ENCODE assay signal across 16 cellular contexts in genomic region chr5:134069553-134069952, GRCh38. TPM values are rescaled to one million over a fixed set of nuclear protein-coding genes. Genes with fewer than 3 reads are reported as not detected.
DNase-seq lines count a peak whose midpoint lies in the region; ATAC-seq, FAIRE-seq and TF ChIP-seq lines count a peak whose summit lies in the region.
"Had no signal": no experiment of that assay in that cellular context is flagged by ENCODE, and none has a peak within 500 bp of the region (broad histone marks: within the 10 kb centered on the region; RNA-seq: fewer than 3 reads in every experiment).

No MANE protein-coding gene starts in this region.

- H3K4me1 Mint-ChIP-seq in activated CD4-positive, alpha-beta memory T cell treated with anti-CD3 and anti-CD28 coated beads for 36 hours (ENCODE audit: low read depth), result peaks cover 58% of the 10 kb centered on the region
- peaks cover 13% of the 10 kb centered on the region for H3K4me1 Mint-ChIP-seq in activated CD4-positive, alpha-beta memory T cell treated with anti-CD3 and anti-CD28 coated beads, Interleukin-2, amount 10 ng/mL, durations not matched to agents 7 days and 5 days
- peaks cover 65% of the 10 kb centered on the region for H3K4me1 Mint-ChIP-seq in CD4-positive, alpha-beta T cell (ENCODE audit: low read depth)
- H3K4me1 Mint-ChIP-seq in T-cell, result peaks cover 62 to 68% (median 64%) of the 10 kb centered on the region in 3 donors

- no peaks in the 10 kb centered on the region for H3K79me1 ChIP-seq in H1 (ENCODE audit: low read depth, low read length)

- no peak for DNase-seq in activated CD4-positive, alpha-beta memory T cell treated with anti-CD3 and anti-CD28 coated beads for 36 hours
- no peak for DNase-seq in activated CD4-positive, alpha-beta memory T cell treated with anti-CD3 and anti-CD28 coated beads, Interleukin-2, amount 10 ng/mL, durations not matched to agents 7 days and 5 days
- DNase-seq in CD4-positive, alpha-beta T cell, result no peak
- DNase-seq in T-cell, result no peak
- no peak for DNase-seq in H1 (ENCODE audit: low read depth in 1 of 2, low spot score in 2 of 2)
- no peak for DNase-seq in AG20443 (ENCODE audit: low spot score)
- DNase-seq in OCI-M2 (lab: John Stamatoyannopoulos, UW; ENCODE audit: unreplicated experiment), result no peak
- DNase-seq: DMS 273 treated with DMSO at 0.1 percent for 48 hours, NCI-H1417 treated with DMSO at 0.1 percent for 48 hours, NCI-H2029, NCI-H510A, NCI-H82, Peyer's patch, Right ventricle myocardium superior had no signal

- H3K27ac ChIP-seq in CD4-positive, alpha-beta T cell (ENCODE audit: low read depth, low read length), result no peak overlapping the region
- no peak overlapping the region for H3K27ac ChIP-seq in H1 (ENCODE audit: low read depth, low read length)
- H3K27ac ChIP-seq: Peyer's patch had no signal

- H3K36me3 Mint-ChIP-seq in activated CD4-positive, alpha-beta memory T cell treated with anti-CD3 and anti-CD28 coated beads for 36 hours, result no peaks in the 10 kb centered on the region
- no peaks in the 10 kb centered on the region for H3K36me3 Mint-ChIP-seq in activated CD4-positive, alpha-beta memory T cell treated with anti-CD3 and anti-CD28 coated beads, Interleukin-2, amount 10 ng/mL, durations not matched to agents 7 days and 5 days (ENCODE audit: low read depth)
- H3K36me3 Mint-ChIP-seq in CD4-positive, alpha-beta T cell (ENCODE audit: low read depth), result no peaks in the 10 kb centered on the region
- H3K36me3 Mint-ChIP-seq in T-cell, result no peaks in the 10 kb centered on the region

- H3K4me1 ChIP-seq in H1 (replicated peaks in 1 of 4; ENCODE audit: control insufficient read depth in 3 of 4, insufficient read depth in 4 of 4, low read length in 3 of 4), result peaks cover 0 to 7% (median 2%) of the 10 kb centered on the region in 4 experiments; a peak in 4 of 7 replicates

- TF ChIP-seq RAD21 in H1 (IDR thresholded peaks at IDR 0.05 in 1 of 2, conservative IDR thresholded peaks at IDR 0.05 in 1 of 2; ENCODE audit: low read depth in 2 of 2, low read length in 2 of 2), result no peak

- no peaks in the 10 kb centered on the region for H4K20me1 ChIP-seq in H1 (replicated peaks in 1 of 2; ENCODE audit: control insufficient read depth in 1 of 2, insufficient read depth in 2 of 2, low read length in 2 of 2)

- CTCF ChIA-PET in activated CD4-positive, alpha-beta memory T cell treated with anti-CD3 and anti-CD28 coated beads for 36 hours (lab: Charles Lee), result interaction anchor here (0.7 to 11.9 kb wide), 6 partner anchors 17 to 71 kb away, joined by 3 to 101 read pairs (median 9); no protein-coding TSS in a partner anchor
- CTCF ChIA-PET in activated CD4-positive, alpha-beta memory T cell treated with anti-CD3 and anti-CD28 coated beads, Interleukin-2, amount 10 ng/mL, durations not matched to agents 7 days and 5 days (lab: Charles Lee), result interaction anchor here (1.4 to 2.3 kb wide), 2 partner anchors 30 to 31 kb away, joined by 3 to 7 read pairs; no protein-coding TSS in a partner anchor
- CTCF ChIA-PET in CD4-positive, alpha-beta T cell (lab: Charles Lee), result interaction anchor here (0.6 to 1.3 kb wide), 4 partner anchors 30 to 32 kb away, joined by 3 to 14 read pairs (median 4); no protein-coding TSS in a partner anchor
- CTCF ChIA-PET in T-cell (lab: Charles Lee), result interaction anchor here (0.6 to 1.2 kb wide), 4 partner anchors 29 to 66 kb away, joined by 3 to 4 read pairs (median 3); no protein-coding TSS in a partner anchor
- CTCF ChIA-PET in H1 (lab: Charles Lee; ENCODE audit: partially characterized antibody), result interaction anchor here (0.6 to 2.5 kb wide), 6 partner anchors 8 to 63 kb away, joined by 3 to 14 read pairs (median 4); no protein-coding TSS in a partner anchor

- no peaks in the 10 kb centered on the region for H3K79me2 ChIP-seq in H1 (ENCODE audit: control insufficient read depth in 1 of 2, insufficient read depth in 2 of 2, low read length in 2 of 2)

- H3K23me2 ChIP-seq in H1 (ENCODE audit: low read depth, low read length), result peaks cover 6% of the 10 kb centered on the region; the same call in 1 of the 2 replicates

- H2AFZ ChIP-seq in H1 (ENCODE audit: low read length), result no peak overlapping the region

- H2AK5ac ChIP-seq in H1 (ENCODE audit: low read depth, low read length), result no peak overlapping the region

- H3K23ac ChIP-seq in H1 (ENCODE audit: insufficient read length), result no peak overlapping the region

- TF ChIP-seq CTCF in CD4-positive, alpha-beta T cell (IDR thresholded peaks at IDR 0.05), result no peak
- no peak for TF ChIP-seq CTCF in H1 (IDR thresholded peaks at IDR 0.05; ENCODE audit: control extremely low read depth in 1 of 3, insufficient read depth in 1 of 3, low read depth in 1 of 3, low read length in 3 of 3)

- no peak for TF ChIP-seq POLR2A in H1 (IDR thresholded peaks at IDR 0.05; ENCODE audit: control extremely low read depth in 1 of 2, low read depth in 2 of 2, low read length in 2 of 2)

- no peak overlapping the region for H4K5ac ChIP-seq in H1 (ENCODE audit: insufficient read length, low read depth, low read length)

- H3K9me3 ChIP-seq in CD4-positive, alpha-beta T cell (ENCODE audit: control insufficient read depth, low read length), result no peaks in the 10 kb centered on the region
- H3K9me3 ChIP-seq in H1 (ENCODE audit: insufficient read depth in 2 of 2, low read depth in 1 of 2, low read length in 1 of 2), result no peaks in the 10 kb centered on the region
- H3K9me3 ChIP-seq: A549, Peyer's patch had no signal

- H3K4ac ChIP-seq in H1 (replicated peaks; ENCODE audit: insufficient read length, low read depth, low read length), result no peak overlapping the region

- H3K4me2 ChIP-seq in H1 (ENCODE audit: insufficient read depth in 1 of 2, low read depth in 2 of 2, low read length in 2 of 2), result no peak overlapping the region

- H3K9ac ChIP-seq in H1 (replicated peaks in 1 of 4; ENCODE audit: extremely low read depth in 1 of 4, low read depth in 3 of 4, low read length in 3 of 4), result no peak overlapping the region

- no peaks in the 10 kb centered on the region for H3K9me3 Mint-ChIP-seq in activated CD4-positive, alpha-beta memory T cell treated with anti-CD3 and anti-CD28 coated beads for 36 hours
- H3K9me3 Mint-ChIP-seq in activated CD4-positive, alpha-beta memory T cell treated with anti-CD3 and anti-CD28 coated beads, Interleukin-2, amount 10 ng/mL, durations not matched to agents 7 days and 5 days, result no peaks in the 10 kb centered on the region
- no peaks in the 10 kb centered on the region for H3K9me3 Mint-ChIP-seq in CD4-positive, alpha-beta T cell
- no peaks in the 10 kb centered on the region for H3K9me3 Mint-ChIP-seq in T-cell

- no peaks in the 10 kb centered on the region for H3K27me3 Mint-ChIP-seq in activated CD4-positive, alpha-beta memory T cell treated with anti-CD3 and anti-CD28 coated beads for 36 hours
- H3K27me3 Mint-ChIP-seq in activated CD4-positive, alpha-beta memory T cell treated with anti-CD3 and anti-CD28 coated beads, Interleukin-2, amount 10 ng/mL, durations not matched to agents 7 days and 5 days, result peaks cover 55% of the 10 kb centered on the region
- H3K27me3 Mint-ChIP-seq in CD4-positive, alpha-beta T cell, result no peaks in the 10 kb centered on the region
- H3K27me3 Mint-ChIP-seq in T-cell, result no peaks in the 10 kb centered on the region

- no peaks in the 10 kb centered on the region for H3K27me3 ChIP-seq in CD4-positive, alpha-beta T cell (ENCODE audit: control insufficient read depth, insufficient read depth, low read length)
- H3K27me3 ChIP-seq in H1 (replicated peaks in 1 of 4; ENCODE audit: control insufficient read depth in 3 of 4, extremely low read depth in 1 of 4, insufficient read depth in 3 of 4, low read length in 3 of 4), result peaks cover 0 to 8% (median 3%) of the 10 kb centered on the region in 4 experiments; a peak in 4 of 7 replicates
- H3K27me3 ChIP-seq: Peyer's patch had no signal

- H2BK15ac ChIP-seq in H1 (ENCODE audit: low read length), result 0 out of 2 replicates have a peak overlapping the region, but pooled peaks have one; percentile 12

- H4K91ac ChIP-seq in H1 (replicated peaks; ENCODE audit: insufficient read length, low read length), result no peak overlapping the region

- H2BK120ac ChIP-seq in H1 (replicated peaks; ENCODE audit: low read depth, low read length), result no peak overlapping the region

- no peak overlapping the region for H3K14ac ChIP-seq in H1 (ENCODE audit: insufficient read length)

- H3K56ac ChIP-seq in H1 (replicated peaks; ENCODE audit: insufficient read length, low read depth, low read length), result no peak overlapping the region

- no peak for FAIRE-seq in H1 (lab: Jason Lieb, UNC)
- FAIRE-seq: A549 had no signal

- no peak overlapping the region for H3K4me3 ChIP-seq in H1 (ENCODE audit: extremely low read depth in 1 of 4, insufficient read depth in 2 of 4, low read depth in 3 of 4, low read length in 4 of 4)
- H3K4me3 ChIP-seq: Peyer's patch had no signal

- H3K27ac Mint-ChIP-seq in activated CD4-positive, alpha-beta memory T cell treated with anti-CD3 and anti-CD28 coated beads for 36 hours, result peak overlapping the region; percentile 92
- no peak overlapping the region for H3K27ac Mint-ChIP-seq in activated CD4-positive, alpha-beta memory T cell treated with anti-CD3 and anti-CD28 coated beads, Interleukin-2, amount 10 ng/mL, durations not matched to agents 7 days and 5 days
- peak overlapping the region; percentile 81 for H3K27ac Mint-ChIP-seq in CD4-positive, alpha-beta T cell
- peak overlapping the region; percentile 80 for H3K27ac Mint-ChIP-seq in T-cell

- no peak overlapping the region for H2BK5ac ChIP-seq in H1 (ENCODE audit: low read depth, low read length)

- no peaks in the 10 kb centered on the region; a peak in 1 of 8 replicates for H3K36me3 ChIP-seq in H1 (ENCODE audit: control insufficient read depth in 2 of 4, insufficient read depth in 4 of 4, low read length in 3 of 4)
- H3K36me3 ChIP-seq: Peyer's patch had no signal

- H4K8ac ChIP-seq in H1 (ENCODE audit: extremely low read depth, insufficient read depth, low read length), result no peak overlapping the region

- no peak overlapping the region for H2BK20ac ChIP-seq in H1 (ENCODE audit: low read length)

- ATAC-seq in CD4-positive, alpha-beta T cell (ENCODE audit: poor library complexity), result no peak
- ATAC-seq in T-cell (replicated peaks in 1 of 4), result no peak
- no peak for ATAC-seq in HG03280 (IDR thresholded peaks at IDR 0.05; ENCODE audit: unreplicated experiment)
- ATAC-seq: A549 had no signal

- POLR2A ChIA-PET in activated CD4-positive, alpha-beta memory T cell treated with anti-CD3 and anti-CD28 coated beads for 36 hours (lab: Charles Lee), result interaction anchor here (0.6 to 3.2 kb wide), 6 partner anchors 13 to 69 kb away, joined by 3 to 16 read pairs (median 3); no protein-coding TSS in a partner anchor
- POLR2A ChIA-PET in activated CD4-positive, alpha-beta memory T cell treated with anti-CD3 and anti-CD28 coated beads, Interleukin-2, amount 10 ng/mL, durations not matched to agents 7 days and 5 days (lab: Charles Lee), result no interaction called here
- POLR2A ChIA-PET in CD4-positive, alpha-beta T cell (lab: Charles Lee), result interaction anchor here (0.7 to 4.3 kb wide), 12 partner anchors 8 to 67 kb away, joined by 3 to 18 read pairs (median 4); no protein-coding TSS in a partner anchor
- POLR2A ChIA-PET in T-cell (lab: Charles Lee), result no interaction called here
- POLR2A ChIA-PET in H1 (lab: Charles Lee; ENCODE audit: partially characterized antibody), result interaction anchor here (1.3 kb wide), 1 partner anchor 15 kb away, joined by 3 read pairs; no protein-coding TSS in a partner anchor

- intact Hi-C loops in activated CD4-positive, alpha-beta memory T cell treated with anti-CD3 and anti-CD28 coated beads for 36 hours (cut with micrococcal nuclease), result no loop called here
- intact Hi-C loops in CD4-positive, alpha-beta T cell (cut with DNase I, micrococcal nuclease), result no loop called here

- TF ChIP-seq EP300 in H1 (IDR thresholded peaks at IDR 0.05; ENCODE audit: borderline replicate concordance in 1 of 2, low read depth in 2 of 2, low read length in 2 of 2), result no peak

- WGBS in H1 (ENCODE audit: extremely low coverage in 1 of 2, insufficient coverage in 1 of 2, insufficient read length in 1 of 2, insufficient replicate concordance in 2 of 2, low coverage in 1 of 2, low lambda C conversion rate in 2 of 2, missing lambda C conversion rate in 1 of 2), 2 experiments, result 88% methylated on average over 6 of the region's 6 CpGs; no CpG with 5 or more reads in 1 of the 2 experiments

- peak overlapping the region; percentile 77 for H3K4me3 Mint-ChIP-seq in activated CD4-positive, alpha-beta memory T cell treated with anti-CD3 and anti-CD28 coated beads for 36 hours
- no peak overlapping the region for H3K4me3 Mint-ChIP-seq in activated CD4-positive, alpha-beta memory T cell treated with anti-CD3 and anti-CD28 coated beads, Interleukin-2, amount 10 ng/mL, durations not matched to agents 7 days and 5 days
- H3K4me3 Mint-ChIP-seq in CD4-positive, alpha-beta T cell, result peak overlapping the region; percentile 34
- H3K4me3 Mint-ChIP-seq in T-cell, result peak overlapping the region in 2 of 3 donors; percentile 25 to 82

- H2BK12ac ChIP-seq in H1 (ENCODE audit: low read depth, low read length), result no peak overlapping the region

- no peak overlapping the region for H3K18ac ChIP-seq in H1 (ENCODE audit: extremely low read depth, low read length)

RNA-seq across cellular contexts. Expression of gene TCF7, which starts 44.9 kb away (rescaled TPM):
- total RNA-seq in activated CD4-positive, alpha-beta memory T cell treated with anti-CD3 and anti-CD28 coated beads for 36 hours, result 10 to 100 TPM; 59.3 to 65.6 TPM
- 10 to 100 TPM; 19.2 to 21.9 TPM for total RNA-seq in activated CD4-positive, alpha-beta memory T cell treated with anti-CD3 and anti-CD28 coated beads, Interleukin-2, amount 10 ng/mL, durations not matched to agents 7 days and 5 days
- 100 to 1,000 TPM; 480 to 493 TPM for total RNA-seq in CD4-positive, alpha-beta T cell
- 100 to 1,000 TPM; 503 to 749 (median 693) TPM for total RNA-seq in T-cell
- 6.8 and 8.5 TPM in 2 replicates for total RNA-seq in H1 (2021; fragmentation: NEBNext Ultra II Directional; extraction: Animal tissue kit (Norgen Biotek cat#: 25700))
- polyA plus RNA-seq in H1 (2011; rRNA removed), result 4.7 and 5.7 TPM in 2 replicates
- 4.2 TPM for polyA plus RNA-seq in H1 (2011; cell fraction: cytosol; rRNA removed)
- polyA plus RNA-seq in H1 (2011; cell fraction: nucleus; rRNA removed), result 10.6 TPM
- polyA plus RNA-seq in H1 (2012, experiment 1 of 2), result 6.8 to 10.4 TPM (median 8.2 TPM) in 4 replicates
- polyA plus RNA-seq in H1 (2012, experiment 2 of 2), result 4.8 TPM
- 6.7 TPM for polyA plus RNA-seq in H1 (2013, experiment 1 of 2)
- polyA plus RNA-seq in H1 (2013, experiment 2 of 2), result 7.1 TPM
- polyA minus RNA-seq in H1 (2011; rRNA and poly(A)+ RNA removed), result 8.4 and 9.1 TPM in 2 replicates
- 8.4 TPM for polyA minus RNA-seq in H1 (2011; cell fraction: cytosol; rRNA and poly(A)+ RNA removed)
- 21.1 TPM for polyA minus RNA-seq in H1 (2011; cell fraction: nucleus; rRNA and poly(A)+ RNA removed)

Comparison
In these comparisons a context has a peak if more than half of its experiments do, and no peak if none do; other contexts are left out.
1. POLR2A ChIA-PET loops: an anchor here in activated CD4-positive, alpha-beta memory T cell treated with anti-CD3 and anti-CD28 coated beads for 36 hours (0.6 to 3.2 kb wide), CD4-positive, alpha-beta T cell (0.7 to 4.3 kb wide) and H1 (1.3 kb wide); none called in activated CD4-positive, alpha-beta memory T cell treated with anti-CD3 and anti-CD28 coated beads, Interleukin-2, amount 10 ng/mL, durations not matched to agents 7 days and 5 days and T-cell.
2. RNA of gene TCF7, which starts 44.9 kb away (total RNA-seq): 503 to 749 TPM in T-cell and 480 to 493 TPM in CD4-positive, alpha-beta T cell; 59.3 to 65.6 TPM in activated CD4-positive, alpha-beta memory T cell treated with anti-CD3 and anti-CD28 coated beads for 36 hours, 19.2 to 21.9 TPM in activated CD4-positive, alpha-beta memory T cell treated with anti-CD3 and anti-CD28 coated beads, Interleukin-2, amount 10 ng/mL, durations not matched to agents 7 days and 5 days and 6.8 to 8.5 TPM in H1; every median in the first group is over 4 times any median in the second.